Comparison of ENCODE assay signal across 9 cellular contexts in genomic region chr4:174521800-174522182, GRCh38. TPM values are rescaled to one million over a fixed set of nuclear protein-coding genes. Genes with fewer than 3 reads are reported as not detected.
A peak's percentile ranks its signal among the peaks of the same experiment; 100 is the strongest.
DNase-seq lines count a peak whose midpoint lies in the region; ATAC-seq and TF ChIP-seq lines count a peak whose summit lies in the region.
"Had no signal": no experiment of that assay in that cellular context is flagged by ENCODE, and none has a peak within 500 bp of the region (broad histone marks: within the 10 kb centered on the region; RNA-seq: fewer than 3 reads in every experiment).

No MANE protein-coding gene starts in this region.

- no peaks in the 10 kb centered on the region for H3K27me3 ChIP-seq in esophagus muscularis mucosa

- peaks cover 37 to 49% (median 38%) of the 10 kb centered on the region in 3 donors for H3K27me3 Mint-ChIP-seq in CD14-positive monocyte (ENCODE audit: low read depth in 3 of 3)
- peaks cover 74% of the 10 kb centered on the region for H3K27me3 Mint-ChIP-seq in neural crest cell (ENCODE audit: low read depth)

- peak overlapping the region; percentile 85 to 97 for H3K4me3 Mint-ChIP-seq in CD14-positive monocyte
- H3K4me3 Mint-ChIP-seq in neural crest cell, result peak overlapping the region; percentile 85

- H3K4me1 Mint-ChIP-seq in CD14-positive monocyte (peaks cover 42% of the 10 kb centered on the region), neural crest cell (peaks cover 9% of the 10 kb centered on the region)

- H3K27ac Mint-ChIP-seq in CD14-positive monocyte (peak overlapping the region in 5 of 7 donors; percentile 60 to 87 (median 78)), neural crest cell (ENCODE audit: unreplicated experiment) (no peak overlapping the region)

- no peak for DNase-seq in CD14-positive monocyte (ENCODE audit: low spot score)
- DNase-seq in esophagus muscularis mucosa (ENCODE audit: extremely low spot score), result no peak
- DNase-seq in neural crest cell (ENCODE audit: low read depth, low spot score), result peak; percentile 2
- no peak for DNase-seq in NCI-H774 (lab: John Stamatoyannopoulos, UW)
- no peak for DNase-seq in DMS 273 treated with DMSO at 0.1 percent for 48 hours (lab: John Stamatoyannopoulos, UW)

- TF ChIP-seq POLR2A in esophagus muscularis mucosa (IDR thresholded peaks at IDR 0.05; ENCODE audit: low read depth), result no peak

- H3K9me3 Mint-ChIP-seq in CD14-positive monocyte (peaks cover 0 to 14% (median 5%) of the 10 kb centered on the region in 7 donors), neural crest cell (no peaks in the 10 kb centered on the region)

- H3K36me3 Mint-ChIP-seq in CD14-positive monocyte, result no peaks in the 10 kb centered on the region
- no peaks in the 10 kb centered on the region for H3K36me3 Mint-ChIP-seq in neural crest cell (ENCODE audit: low read depth)

- WGBS in esophagus muscularis mucosa, result 0% methylated on average over 8 of the region's 12 CpGs

- no peaks in the 10 kb centered on the region for H3K9me3 ChIP-seq in esophagus muscularis mucosa

- TF ChIP-seq EP300 in esophagus muscularis mucosa (IDR thresholded peaks at IDR 0.05), result no peak

- TF ChIP-seq CTCF in CD14-positive monocyte (IDR thresholded peaks at IDR 0.05) (no peak), VCaP (conservative IDR thresholded peaks at IDR 0.05) (peak; percentile 64), esophagus muscularis mucosa (IDR thresholded peaks at IDR 0.05) (no peak), neural crest cell (conservative IDR thresholded peaks at IDR 0.05) (no peak)

- H3K4me1 ChIP-seq in esophagus muscularis mucosa, result peaks cover 0 to 40% (median 28%) of the 10 kb centered on the region in 4 donors

- no peaks in the 10 kb centered on the region for H3K36me3 ChIP-seq in esophagus muscularis mucosa

- H3K27ac ChIP-seq in VCaP (peak overlapping the region; percentile 85), esophagus muscularis mucosa (replicated peaks in 1 of 4) (peak overlapping the region; percentile 64 to 81 (median 73))

- intact Hi-C loops in CD14-positive monocyte (cut with micrococcal nuclease), result loop anchor here (5.0 to 10.0 kb wide), 2 partner anchors 71 to 93 kb away; no protein-coding TSS in a partner anchor
- intact Hi-C loops in esophagus muscularis mucosa (cut with DNase I), result no loop called here

- ATAC-seq in GM19328 (IDR thresholded peaks at IDR 0.05; ENCODE audit: unreplicated experiment) (peak; percentile 15), HG03378 (IDR thresholded peaks at IDR 0.05; ENCODE audit: unreplicated experiment) (peak; percentile 31)

- H3K4me3 ChIP-seq in esophagus muscularis mucosa, result peak overlapping the region; percentile 65 to 71 (median 68)

RNA-seq across cellular contexts. Expression of gene HPGD, which starts 0.5 kb away (rescaled TPM):
- 1 to 10 TPM; 1.3 to 2.3 TPM for polyA plus RNA-seq in CD14-positive monocyte
- total RNA-seq in esophagus muscularis mucosa (10 to 100 TPM; 20.0 to 63.3 (median 43.2) TPM), neural crest cell (not detected in 2 replicates)
- total RNA-seq: pulmonary artery endothelial cell had no signal

Comparison
In these comparisons a context has a peak if more than half of its experiments do, and no peak if none do; other contexts are left out.
1. RNA of gene HPGD, which starts 0.5 kb away (total RNA-seq): 20.0 to 63.3 TPM in esophagus muscularis mucosa; not detected in neural crest cell; every median in the first group is over 10 times any median in the second.